Comparison of ENCODE assay signal across 8 cellular contexts in the genomic region with DNA sequence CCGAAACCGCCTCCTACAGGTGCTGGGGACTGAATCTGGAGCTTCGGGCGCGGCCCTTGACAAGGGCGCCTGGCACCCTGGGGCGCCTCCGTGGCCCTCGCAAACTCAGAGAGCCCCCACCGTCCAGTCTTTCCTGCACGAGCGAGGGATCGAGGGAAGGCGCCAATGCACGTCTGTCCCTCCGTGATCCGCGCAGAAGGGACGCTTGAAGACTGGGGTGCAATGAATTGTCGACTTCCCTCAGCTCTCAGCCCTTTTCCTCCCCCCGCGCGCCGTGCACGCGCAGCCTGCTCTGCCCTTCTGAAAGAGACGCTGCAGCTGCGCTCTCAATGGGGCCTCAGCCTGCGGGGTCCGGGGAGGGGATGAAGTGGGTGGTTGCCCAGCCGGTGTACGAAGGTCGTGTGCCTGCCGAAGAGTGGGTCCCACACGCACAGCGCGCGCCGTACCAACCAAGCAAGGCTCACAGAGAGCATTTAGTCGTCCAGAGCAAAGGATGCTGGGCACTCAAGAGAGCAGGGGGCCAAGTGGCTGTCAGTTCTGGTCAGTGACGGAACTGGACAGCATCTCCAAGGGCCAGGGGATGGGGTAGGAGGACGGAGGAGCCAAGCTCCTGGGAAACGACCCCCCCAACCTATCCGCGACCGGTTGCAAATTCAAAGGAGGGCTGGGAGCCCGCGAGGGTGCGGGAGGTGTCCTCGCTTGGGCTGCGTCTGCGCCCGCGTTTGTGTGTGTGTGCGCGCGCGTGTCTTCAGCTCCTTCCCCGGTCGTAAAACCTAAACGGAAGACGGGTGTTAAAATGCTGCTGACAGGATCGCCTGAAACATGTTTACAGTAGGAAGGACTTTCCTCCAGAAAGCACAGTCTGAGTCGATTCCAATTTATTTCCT. TPM values are rescaled to one million over a fixed set of nuclear protein-coding genes. Genes with fewer than 3 reads are reported as not detected.
DNase-seq lines count a peak whose midpoint lies in the region; ATAC-seq and TF ChIP-seq lines count a peak whose summit lies in the region.

No MANE protein-coding gene starts in this region.

- ATAC-seq in HG03175 (IDR thresholded peaks at IDR 0.05; ENCODE audit: unreplicated experiment) (peak; percentile 37), upper lobe of right lung (peak; percentile 61)
- peak; percentile 53 for ATAC-seq in naive thymus-derived CD4-positive, alpha-beta T cell

- TF ChIP-seq CTCF in fibroblast of lung (conservative IDR thresholded peaks at IDR 0.05 in 1 of 2, IDR thresholded peaks at IDR 0.05 in 1 of 2; ENCODE audit: low read depth in 1 of 2, low read length in 2 of 2) (no peak), upper lobe of right lung (IDR thresholded peaks at IDR 0.05) (no peak)

- CTCF ChIA-PET in naive thymus-derived CD4-positive, alpha-beta T cell (lab: Charles Lee), result interaction anchor here (0.6 to 4.0 kb wide), 6 partner anchors 9 to 1039 kb away, joined by 3 to 38 read pairs (median 6); no protein-coding TSS in a partner anchor

- POLR2A ChIA-PET in naive thymus-derived CD4-positive, alpha-beta T cell (lab: Charles Lee), result interaction anchor here (0.5 kb wide), 1 partner anchor 410 kb away, joined by 3 read pairs; no protein-coding TSS in a partner anchor

- H3K27me3 ChIP-seq in fibroblast of lung (ENCODE audit: control insufficient read depth, insufficient read depth, low read length) (no peaks in the 10 kb centered on the region), upper lobe of right lung (no peaks in the 10 kb centered on the region)
- no peaks in the 10 kb centered on the region for H3K27me3 ChIP-seq in naive thymus-derived CD4-positive, alpha-beta T cell (ENCODE audit: control insufficient read depth in 2 of 2, insufficient read depth in 2 of 2, low read length in 2 of 2)

- no peaks in the 10 kb centered on the region for H3K79me2 ChIP-seq in fibroblast of lung (ENCODE audit: control insufficient read depth, insufficient read depth, low read length)

- no peaks in the 10 kb centered on the region for H3K36me3 Mint-ChIP-seq in naive thymus-derived CD4-positive, alpha-beta T cell

- H3K4me1 Mint-ChIP-seq in naive thymus-derived CD4-positive, alpha-beta T cell, result peaks cover 0 to 18% (median 13%) of the 10 kb centered on the region in 7 donors

- H3K4me1 ChIP-seq in fibroblast of lung (ENCODE audit: control insufficient read depth, extremely low read depth, insufficient read depth, low read length) (no peaks in the 10 kb centered on the region), upper lobe of right lung (peaks cover 7% of the 10 kb centered on the region)
- H3K4me1 ChIP-seq in naive thymus-derived CD4-positive, alpha-beta T cell (ENCODE audit: control insufficient read depth in 2 of 2, insufficient read depth in 2 of 2, low read length in 2 of 2), result peaks cover under 1 to 7% of the 10 kb centered on the region in 2 donors

- peak overlapping the region; percentile 70 for H3K9ac ChIP-seq in fibroblast of lung (ENCODE audit: insufficient read depth, low read length)

- peak overlapping the region in 6 of 9 donors; percentile 19 to 90 (median 81) for H3K27ac Mint-ChIP-seq in naive thymus-derived CD4-positive, alpha-beta T cell

- H3K4me3 ChIP-seq in fibroblast of lung (replicated peaks in 1 of 4; ENCODE audit: control extremely low read depth in 1 of 4, insufficient read depth in 1 of 4, low read depth in 3 of 4, low read length in 4 of 4) (peak overlapping the region; percentile 68 to 84 (median 83)), upper lobe of right lung (peak overlapping the region; percentile 70)
- peak overlapping the region; percentile 64 for H3K4me3 ChIP-seq in naive thymus-derived CD4-positive, alpha-beta T cell (ENCODE audit: low read length)

- H3K27ac ChIP-seq in fibroblast of lung (ENCODE audit: insufficient read depth, low read length) (peak overlapping the region; percentile 83), upper lobe of right lung (peak overlapping the region; percentile 82)
- no peak overlapping the region for H3K27ac ChIP-seq in naive thymus-derived CD4-positive, alpha-beta T cell (ENCODE audit: low read depth, low read length)

- DNase-seq in COLO668 (lab: John Stamatoyannopoulos, UW; ENCODE audit: unreplicated experiment) (peak; percentile 83), GM19240 (ENCODE audit: insufficient read length, low spot score) (peak; percentile 19), NCI-H526 (lab: John Stamatoyannopoulos, UW) (peak; percentile 93 to 95), activated T-cell treated with anti-CD3 and anti-CD28 coated beads for 48 hours (ENCODE audit: low read depth) (peak; percentile 19), fibroblast of lung (ENCODE audit: low read depth in 2 of 2) (peak; percentile 68 to 70), upper lobe of right lung (peak; percentile 80)
- peak; percentile 15 to 59 (median 41) for DNase-seq in naive thymus-derived CD4-positive, alpha-beta T cell

- no peaks in the 10 kb centered on the region for H4K20me1 ChIP-seq in fibroblast of lung (ENCODE audit: control insufficient read depth, extremely low read depth, insufficient read depth, low read length)

- intact Hi-C loops in naive thymus-derived CD4-positive, alpha-beta T cell (cut with micrococcal nuclease), result loop anchor here (2.0 to 5.0 kb wide), 9 partner anchors 61 to 1495 kb away; partner anchors contain the start of genes E2F3 (in 1 of the 2) and MBOAT1 (in 1 of the 2)
- intact Hi-C loops in upper lobe of right lung (cut with DNase I), result loop anchor here (10.0 kb wide), 1 partner anchor 1023 kb away; no protein-coding TSS in a partner anchor

- peak overlapping the region; percentile 94 for H3K4me2 ChIP-seq in fibroblast of lung (ENCODE audit: extremely low read depth, insufficient read depth, low read length)

- H3K27me3 Mint-ChIP-seq in naive thymus-derived CD4-positive, alpha-beta T cell, result peaks cover 31 to 55% (median 45%) of the 10 kb centered on the region in 5 donors

- H3K9me3 ChIP-seq in fibroblast of lung (ENCODE audit: control insufficient read depth, insufficient read depth, low read depth, low read length) (no peaks in the 10 kb centered on the region), upper lobe of right lung (no peaks in the 10 kb centered on the region)
- no peaks in the 10 kb centered on the region for H3K9me3 ChIP-seq in naive thymus-derived CD4-positive, alpha-beta T cell (ENCODE audit: control insufficient read depth in 2 of 3, low read length in 3 of 3)

- peak overlapping the region; percentile 91 for H2AFZ ChIP-seq in fibroblast of lung (ENCODE audit: low read length)

- peaks cover 0 to 4% (median 0%) of the 10 kb centered on the region in 11 donors for H3K9me3 Mint-ChIP-seq in naive thymus-derived CD4-positive, alpha-beta T cell

- H3K36me3 ChIP-seq in fibroblast of lung (ENCODE audit: control insufficient read depth, insufficient read depth, low read length) (no peaks in the 10 kb centered on the region), upper lobe of right lung (no peaks in the 10 kb centered on the region)
- peaks cover 0 to 6% (median 0%) of the 10 kb centered on the region in 3 experiments for H3K36me3 ChIP-seq in naive thymus-derived CD4-positive, alpha-beta T cell (ENCODE audit: control insufficient read depth in 2 of 3, insufficient read depth in 3 of 3, low read length in 3 of 3)

- peak overlapping the region; percentile 87 to 98 (median 93) for H3K4me3 Mint-ChIP-seq in naive thymus-derived CD4-positive, alpha-beta T cell

RNA-seq across cellular contexts. Expression of gene SOX4, which starts 5.4 kb away (rescaled TPM):
- total RNA-seq in fibroblast of lung, result 38.1 and 41.9 TPM in 2 replicates
- 5.1 and 6.5 TPM in 2 replicates for polyA plus RNA-seq in fibroblast of lung
- polyA plus RNA-seq in fibroblast of lung (2012), result 8.2 and 9.9 TPM in 2 replicates
- polyA minus RNA-seq in fibroblast of lung (ENCODE audit: low replicate concordance), result 1.8 and 2.7 TPM in 2 replicates
- total RNA-seq in naive thymus-derived CD4-positive, alpha-beta T cell, result 10 to 100 TPM in 1 of 5 experiments, 1 to 10 TPM in 3, under 1 TPM in 1; 0.73 to 11.0 (median 1.4) TPM
- polyA plus RNA-seq in naive thymus-derived CD4-positive, alpha-beta T cell, result 1 to 10 TPM; 1.0 to 1.5 TPM
- total RNA-seq in upper lobe of right lung, result 20.0 TPM

Comparison
In these comparisons a context has a peak if more than half of its experiments do, and no peak if none do; other contexts are left out.
1. DNase-seq: peak in every context shown above with its lines; median percentile 94 in NCI-H526; 83 in COLO668; 80 in upper lobe of right lung; 69 in fibroblast of lung; 41 in naive thymus-derived CD4-positive, alpha-beta T cell; 19 in GM19240; 19 in activated T-cell treated with anti-CD3 and anti-CD28 coated beads for 48 hours.